Comparison of ENCODE assay signal across 12 cellular contexts in the genomic region with DNA sequence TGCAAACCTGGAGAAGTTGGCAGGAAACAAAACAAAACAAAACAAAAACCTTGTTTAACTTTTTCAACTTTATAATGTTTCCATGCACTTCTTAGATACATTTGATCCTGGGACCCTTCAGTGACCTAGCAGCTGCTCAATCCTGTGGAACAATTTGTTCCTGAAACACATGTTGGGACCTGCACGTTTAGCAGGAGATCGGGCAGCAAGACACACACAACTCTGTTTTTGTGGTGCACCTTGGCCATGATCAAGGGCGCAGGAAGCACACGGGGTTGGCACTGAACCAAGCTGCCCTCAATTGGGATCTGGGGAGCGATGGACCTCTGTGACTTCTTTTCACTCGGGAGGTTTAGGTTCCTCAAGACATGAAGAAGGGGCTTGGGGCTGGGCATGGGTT.
"Had no signal": no experiment of that assay in that cellular context is flagged by ENCODE, and none has a peak within 500 bp of the region (broad histone marks: within the 10 kb centered on the region; RNA-seq: fewer than 3 reads in every experiment).

No MANE protein-coding gene starts in this region.

- H3K4me1 Mint-ChIP-seq: activated B cell treated with CpG ODN at 0.5 μM for 24 hours; activated CD4-positive, alpha-beta T cell treated with anti-CD3 and anti-CD28 coated beads, Interleukin-2, amount 10 ng/mL, durations not matched to agents 7 days and 5 days; activated naive CD4-positive, alpha-beta T cell treated with anti-CD3 and anti-CD28 coated beads, Interleukin-2, amount 10 ng/mL, durations not matched to agents 7 days and 5 days had no signal

- H3K27ac Mint-ChIP-seq: activated B cell treated with CpG ODN at 0.5 μM for 24 hours; activated CD4-positive, alpha-beta T cell treated with anti-CD3 and anti-CD28 coated beads, Interleukin-2, amount 10 ng/mL, durations not matched to agents 7 days and 5 days; activated naive CD4-positive, alpha-beta T cell treated with anti-CD3 and anti-CD28 coated beads, Interleukin-2, amount 10 ng/mL, durations not matched to agents 7 days and 5 days; activated T-helper 2 cell treated with anti-CD3 and anti-CD28 coated beads, Interferon-gamma antibody, Interleukin-2, Interleukin-4, amounts not matched to agents 10 μg/mL and 5 μg/mL and 100 μg/mL, durations not matched to agents 14 hours and 24 hours and 36 hours; T-helper 1 cell treated with Interleukin-12 subunit alpha and Interleukin-12 subunit beta and Interleukin-4 antibody, amounts not matched to agents 30 μg/mL and 1 μg/mL, for 36 hours had no signal

- H3K27ac ChIP-seq: colonic mucosa, transverse colon had no signal

- H3K9me3 ChIP-seq: colonic mucosa, transverse colon had no signal

- H3K27me3 ChIP-seq: colonic mucosa, transverse colon had no signal

- H3K36me3 Mint-ChIP-seq: activated naive CD4-positive, alpha-beta T cell treated with anti-CD3 and anti-CD28 coated beads, Interleukin-2, amount 10 ng/mL, durations not matched to agents 7 days and 5 days had no signal

- H3K27me3 Mint-ChIP-seq: activated B cell treated with CpG ODN at 0.5 μM for 24 hours had no signal

- H3K36me3 ChIP-seq: colonic mucosa, transverse colon had no signal

- H3K4me1 ChIP-seq: colonic mucosa had no signal

- ATAC-seq: left colon had no signal

- H3K4me3 ChIP-seq: colonic mucosa, transverse colon had no signal

- H3K9me3 Mint-ChIP-seq: activated B cell treated with CpG ODN at 0.5 μM for 24 hours; activated CD4-positive, alpha-beta T cell treated with anti-CD3 and anti-CD28 coated beads, Interleukin-2, amount 10 ng/mL, durations not matched to agents 7 days and 5 days; activated naive CD4-positive, alpha-beta T cell treated with anti-CD3 and anti-CD28 coated beads, Interleukin-2, amount 10 ng/mL, durations not matched to agents 7 days and 5 days; activated T-helper 2 cell treated with anti-CD3 and anti-CD28 coated beads, Interferon-gamma antibody, Interleukin-2, Interleukin-4, amounts not matched to agents 10 μg/mL and 5 μg/mL and 100 μg/mL, durations not matched to agents 14 hours and 24 hours and 36 hours; neural crest cell; T-helper 1 cell treated with Interleukin-12 subunit alpha and Interleukin-12 subunit beta and Interleukin-4 antibody, amounts not matched to agents 30 μg/mL and 1 μg/mL, for 36 hours had no signal

- DNase-seq: activated B cell treated with CpG ODN at 0.5 μM for 24 hours; activated CD4-positive, alpha-beta T cell treated with anti-CD3 and anti-CD28 coated beads, Interleukin-2, amount 10 ng/mL, durations not matched to agents 7 days and 5 days; activated naive CD4-positive, alpha-beta T cell treated with anti-CD3 and anti-CD28 coated beads, Interleukin-2, amount 10 ng/mL, durations not matched to agents 7 days and 5 days; activated T-cell treated with anti-CD3 and anti-CD28 coated beads for 4 hours; caudate nucleus; colonic mucosa; left colon; small intestine; transverse colon had no signal

- H3K4me3 Mint-ChIP-seq: activated B cell treated with CpG ODN at 0.5 μM for 24 hours; activated CD4-positive, alpha-beta T cell treated with anti-CD3 and anti-CD28 coated beads, Interleukin-2, amount 10 ng/mL, durations not matched to agents 7 days and 5 days; activated naive CD4-positive, alpha-beta T cell treated with anti-CD3 and anti-CD28 coated beads, Interleukin-2, amount 10 ng/mL, durations not matched to agents 7 days and 5 days; neural crest cell; T-helper 1 cell treated with Interleukin-12 subunit alpha and Interleukin-12 subunit beta and Interleukin-4 antibody, amounts not matched to agents 30 μg/mL and 1 μg/mL, for 36 hours had no signal
